In the genomic region with DNA sequence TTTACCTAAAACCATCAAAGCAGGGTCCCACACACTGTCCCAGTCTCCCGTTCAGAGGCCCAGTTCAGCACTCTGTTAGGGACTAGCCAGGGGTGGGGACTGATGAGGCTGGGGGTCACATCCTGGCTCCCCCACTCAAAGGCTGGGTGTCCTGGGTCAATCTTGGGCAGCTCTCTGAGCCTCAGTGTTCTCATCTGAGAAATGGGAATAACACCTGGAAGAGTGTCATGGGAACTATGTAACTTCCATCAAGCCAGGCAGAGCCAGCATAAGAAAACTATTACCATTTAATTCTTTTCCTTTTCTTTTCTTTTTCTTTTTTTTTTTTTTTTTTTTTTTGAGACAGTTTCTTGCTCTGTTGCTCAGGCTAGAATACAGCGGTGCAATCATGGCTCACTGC, we compare ENCODE assay signal across 21 cellular contexts. TPM values are rescaled to one million over a fixed set of nuclear protein-coding genes. Genes with fewer than 3 reads are reported as not detected.
DNase-seq lines count a peak whose midpoint lies in the region; ATAC-seq and TF ChIP-seq lines count a peak whose summit lies in the region.
"Had no signal": no experiment of that assay in that cellular context is flagged by ENCODE, and none has a peak within 500 bp of the region (broad histone marks: within the 10 kb centered on the region; RNA-seq: fewer than 3 reads in every experiment).

No MANE protein-coding gene starts in this region.

- H3K27me3 Mint-ChIP-seq in activated CD8-positive, alpha-beta T cell treated with anti-CD3 and anti-CD28 coated beads for 36 hours: no peaks in the 10 kb centered on the region
- H3K27me3 Mint-ChIP-seq in activated CD8-positive, alpha-beta T cell treated with anti-CD3 and anti-CD28 coated beads, Interleukin-2, amount 10 ng/mL, durations not matched to agents 7 days and 5 days (ENCODE audit: low read depth): no peaks in the 10 kb centered on the region
- H3K27me3 Mint-ChIP-seq: dendritic cell treated with granulocyte-macrophage colony-stimulating factor and Interleukin-4, amounts not matched to agents 40 ng/mL and 50 ng/mL, for 4 days had no signal

- WGBS in body of pancreas, 2 donors: 74 to 95% methylated on average over 2 of the region's 2 CpGs

- peaks cover 25% of the 10 kb centered on the region for H3K36me3 Mint-ChIP-seq in activated CD8-positive, alpha-beta T cell treated with anti-CD3 and anti-CD28 coated beads for 36 hours (ENCODE audit: low read depth)
- peaks cover 31% of the 10 kb centered on the region for H3K36me3 Mint-ChIP-seq in activated CD8-positive, alpha-beta T cell treated with anti-CD3 and anti-CD28 coated beads, Interleukin-2, amount 10 ng/mL, durations not matched to agents 7 days and 5 days (ENCODE audit: low read depth)
- H3K36me3 Mint-ChIP-seq: brain had no signal

- DNase-seq in activated CD8-positive, alpha-beta T cell treated with anti-CD3 and anti-CD28 coated beads for 36 hours: no peak
- no peak for DNase-seq in activated CD8-positive, alpha-beta T cell treated with anti-CD3 and anti-CD28 coated beads, Interleukin-2, amount 10 ng/mL, durations not matched to agents 7 days and 5 days
- DNase-seq in body of pancreas (no peak), lower lobe of right lung (no peak), T-helper 9 cell (no peak)
- DNase-seq: activated CD4-positive, alpha-beta T cell treated with anti-CD3 and anti-CD28 coated beads, Interleukin-2, amount 50 U/mL, for 1 hour; activated naive CD4-positive, alpha-beta T cell treated with anti-CD3 and anti-CD28 coated beads, Interleukin-2, amount 50 U/mL, for 16 hours; activated T-cell treated with anti-CD3 and anti-CD28 coated beads for 4 hours; DMS153; NCI-H2029; NCI-H446 treated with DMSO at 0.1 percent for 48 hours; NK-92 treated with Interleukin-12 subunit alpha and Interleukin-12 subunit beta, amount 100 ng/mL, for 24 hours; RPMI8226; spleen had no signal

- H3K4me1 Mint-ChIP-seq in activated CD8-positive, alpha-beta T cell treated with anti-CD3 and anti-CD28 coated beads for 36 hours (ENCODE audit: low read depth): peaks cover 35% of the 10 kb centered on the region
- peaks cover 42% of the 10 kb centered on the region for H3K4me1 Mint-ChIP-seq in activated CD8-positive, alpha-beta T cell treated with anti-CD3 and anti-CD28 coated beads, Interleukin-2, amount 10 ng/mL, durations not matched to agents 7 days and 5 days (ENCODE audit: low read depth)

- TF ChIP-seq POLR2A in body of pancreas (IDR thresholded peaks at IDR 0.05): no peak

- H3K4me3 ChIP-seq in body of pancreas: no peak overlapping the region
- no peak overlapping the region for H3K4me3 ChIP-seq in lower lobe of right lung
- no peak overlapping the region for H3K4me3 ChIP-seq in subcutaneous abdominal adipose tissue (ENCODE audit: low read depth in 1 of 5, low read length in 5 of 5)
- H3K4me3 ChIP-seq: spleen, suprapubic skin had no signal

- H3K9me3 ChIP-seq in body of pancreas (no peaks in the 10 kb centered on the region), lower lobe of right lung (no peaks in the 10 kb centered on the region), subcutaneous abdominal adipose tissue (ENCODE audit: control insufficient read depth in 5 of 5, low read length in 5 of 5) (no peaks in the 10 kb centered on the region)
- H3K9me3 ChIP-seq: spleen, suprapubic skin had no signal

- POLR2A ChIA-PET in activated CD8-positive, alpha-beta T cell treated with anti-CD3 and anti-CD28 coated beads for 36 hours (lab: Charles Lee): interaction anchor here (0.6 to 1.5 kb wide), 2 partner anchors 12 to 828 kb away, joined by 3 read pairs; no protein-coding TSS in a partner anchor
- POLR2A ChIA-PET in activated CD8-positive, alpha-beta T cell treated with anti-CD3 and anti-CD28 coated beads, Interleukin-2, amount 10 ng/mL, durations not matched to agents 7 days and 5 days (lab: Charles Lee): no interaction called here

- no peak overlapping the region for H3K9ac ChIP-seq in subcutaneous abdominal adipose tissue (ENCODE audit: low read length in 5 of 5)

- H3K9me3 Mint-ChIP-seq in activated CD8-positive, alpha-beta T cell treated with anti-CD3 and anti-CD28 coated beads for 36 hours: peaks cover 4% of the 10 kb centered on the region
- peaks cover 6% of the 10 kb centered on the region for H3K9me3 Mint-ChIP-seq in activated CD8-positive, alpha-beta T cell treated with anti-CD3 and anti-CD28 coated beads, Interleukin-2, amount 10 ng/mL, durations not matched to agents 7 days and 5 days (ENCODE audit: insufficient read depth)
- H3K9me3 Mint-ChIP-seq: brain; dendritic cell treated with granulocyte-macrophage colony-stimulating factor and Interleukin-4, amounts not matched to agents 40 ng/mL and 50 ng/mL, for 4 days had no signal

- intact Hi-C loops in activated CD8-positive, alpha-beta T cell treated with anti-CD3 and anti-CD28 coated beads for 36 hours (cut with micrococcal nuclease): no loop called here
- intact Hi-C loops in body of pancreas (cut with DNase I): no loop called here
- intact Hi-C loops in lower lobe of right lung (cut with DNase I): no loop called here

- H3K27ac ChIP-seq in body of pancreas (peak overlapping the region; percentile 8 to 86 (median 78)), lower lobe of right lung (peak overlapping the region; percentile 47), subcutaneous abdominal adipose tissue (ENCODE audit: low read depth, low read length) (peak overlapping the region; percentile 63)
- H3K27ac ChIP-seq: suprapubic skin had no signal

- peaks cover 86% of the 10 kb centered on the region for H3K4me1 ChIP-seq in body of pancreas
- peaks cover 54% of the 10 kb centered on the region for H3K4me1 ChIP-seq in lower lobe of right lung
- H3K4me1 ChIP-seq in subcutaneous abdominal adipose tissue (ENCODE audit: control insufficient read depth in 5 of 5, insufficient read depth in 5 of 5, low read length in 5 of 5): peaks cover 5 to 73% (median 45%) of the 10 kb centered on the region in 5 donors

- peak overlapping the region; percentile 38 for H3K27ac Mint-ChIP-seq in activated CD8-positive, alpha-beta T cell treated with anti-CD3 and anti-CD28 coated beads for 36 hours
- H3K27ac Mint-ChIP-seq in activated CD8-positive, alpha-beta T cell treated with anti-CD3 and anti-CD28 coated beads, Interleukin-2, amount 10 ng/mL, durations not matched to agents 7 days and 5 days: no peak overlapping the region
- H3K27ac Mint-ChIP-seq: dendritic cell treated with granulocyte-macrophage colony-stimulating factor and Interleukin-4, amounts not matched to agents 40 ng/mL and 50 ng/mL, for 4 days had no signal

- H3K36me3 ChIP-seq in body of pancreas (replicated peaks in 1 of 2; ENCODE audit: insufficient read depth in 1 of 2, low read depth in 2 of 2) (no peaks in the 10 kb centered on the region), lower lobe of right lung (peaks cover 9% of the 10 kb centered on the region), subcutaneous abdominal adipose tissue (ENCODE audit: control insufficient read depth in 5 of 5, insufficient read depth in 5 of 5, low read length in 5 of 5) (peaks cover 0 to 5% (median 0%) of the 10 kb centered on the region in 5 donors)
- H3K36me3 ChIP-seq: suprapubic skin had no signal

- no peak overlapping the region for H3K4me3 Mint-ChIP-seq in activated CD8-positive, alpha-beta T cell treated with anti-CD3 and anti-CD28 coated beads for 36 hours
- H3K4me3 Mint-ChIP-seq in activated CD8-positive, alpha-beta T cell treated with anti-CD3 and anti-CD28 coated beads, Interleukin-2, amount 10 ng/mL, durations not matched to agents 7 days and 5 days: no peak overlapping the region
- H3K4me3 Mint-ChIP-seq: brain; CD14-positive monocyte; dendritic cell treated with granulocyte-macrophage colony-stimulating factor and Interleukin-4, amounts not matched to agents 40 ng/mL and 50 ng/mL, for 4 days had no signal

- H3K27me3 ChIP-seq in body of pancreas (no peaks in the 10 kb centered on the region), lower lobe of right lung (ENCODE audit: low read depth) (no peaks in the 10 kb centered on the region), subcutaneous abdominal adipose tissue (ENCODE audit: control insufficient read depth in 5 of 5, insufficient read depth in 4 of 5, low read length in 5 of 5) (no peaks in the 10 kb centered on the region)
- H3K27me3 ChIP-seq: spleen, suprapubic skin had no signal

- CTCF ChIA-PET in activated CD8-positive, alpha-beta T cell treated with anti-CD3 and anti-CD28 coated beads for 36 hours (lab: Charles Lee): interaction anchor here (1.2 kb wide), 1 partner anchor 32 kb away, joined by 3 read pairs; no protein-coding TSS in a partner anchor
- CTCF ChIA-PET in activated CD8-positive, alpha-beta T cell treated with anti-CD3 and anti-CD28 coated beads, Interleukin-2, amount 10 ng/mL, durations not matched to agents 7 days and 5 days (lab: Charles Lee): no interaction called here

- no peak for ATAC-seq in activated CD8-positive, alpha-beta T cell treated with anti-CD3 and anti-CD28 coated beads for 36 hours
- ATAC-seq in activated CD8-positive, alpha-beta T cell treated with anti-CD3 and anti-CD28 coated beads, Interleukin-2, amount 10 ng/mL, durations not matched to agents 7 days and 5 days: no peak
- ATAC-seq in body of pancreas (no peak), lower lobe of right lung (no peak), GM18511 (IDR thresholded peaks at IDR 0.05; ENCODE audit: unreplicated experiment) (no peak), GM19452 (IDR thresholded peaks at IDR 0.05; ENCODE audit: unreplicated experiment) (no peak)

- TF ChIP-seq CTCF in activated CD8-positive, alpha-beta T cell treated with anti-CD3 and anti-CD28 coated beads for 36 hours (IDR thresholded peaks at IDR 0.05): no peak
- TF ChIP-seq CTCF in body of pancreas (IDR thresholded peaks at IDR 0.05): no peak
- no peak for TF ChIP-seq CTCF in lower lobe of right lung (IDR thresholded peaks at IDR 0.05)

RNA-seq across cellular contexts. Expression of a gene that starts 38.4 kb away (rescaled TPM):
- total RNA-seq in activated CD8-positive, alpha-beta T cell treated with anti-CD3 and anti-CD28 coated beads for 36 hours: 10 to 100 TPM; 30.7 to 33.6 TPM
- 10 to 100 TPM; 62.8 to 68.9 TPM for total RNA-seq in activated CD8-positive, alpha-beta T cell treated with anti-CD3 and anti-CD28 coated beads, Interleukin-2, amount 10 ng/mL, durations not matched to agents 7 days and 5 days
- 100 to 1,000 TPM; 547 to 586 TPM for total RNA-seq in body of pancreas
- 63.1 TPM for total RNA-seq in lower lobe of right lung

RNA-seq across cellular contexts. Expression of a gene that starts 39.3 kb away (rescaled TPM):
- total RNA-seq in activated CD8-positive, alpha-beta T cell treated with anti-CD3 and anti-CD28 coated beads for 36 hours: 10 to 100 TPM; 37.4 to 37.8 TPM
- total RNA-seq in activated CD8-positive, alpha-beta T cell treated with anti-CD3 and anti-CD28 coated beads, Interleukin-2, amount 10 ng/mL, durations not matched to agents 7 days and 5 days: 10 to 100 TPM; 56.2 to 57.7 TPM
- 10 to 100 TPM; 26.2 to 32.3 TPM for total RNA-seq in body of pancreas
- 28.4 TPM for total RNA-seq in lower lobe of right lung
